ENCODE assay signal across 1 cellular context in genomic region chr16:64892843-64893242, GRCh38.
TF ChIP-seq lines count a peak whose summit lies in the region.

No MANE protein-coding gene starts in this region.

TF ChIP-seq in A549, 52 proteins besides CTCF, POLR2A, EP300 and RAD21 (continued from another document):
- TF ChIP-seq NFE2L2 (conservative IDR thresholded peaks at IDR 0.05; ENCODE audit: low read length) (no peak), TFCP2L1 (CRISPR knock-in tag; IDR thresholded peaks at IDR 0.05) (no peak), E2F6 (IDR thresholded peaks at IDR 0.05; ENCODE audit: borderline replicate concordance, low read depth) (no peak), FOSB (CRISPR knock-in tag; IDR thresholded peaks at IDR 0.05) (no peak)
- TF ChIP-seq, protein P1, sequence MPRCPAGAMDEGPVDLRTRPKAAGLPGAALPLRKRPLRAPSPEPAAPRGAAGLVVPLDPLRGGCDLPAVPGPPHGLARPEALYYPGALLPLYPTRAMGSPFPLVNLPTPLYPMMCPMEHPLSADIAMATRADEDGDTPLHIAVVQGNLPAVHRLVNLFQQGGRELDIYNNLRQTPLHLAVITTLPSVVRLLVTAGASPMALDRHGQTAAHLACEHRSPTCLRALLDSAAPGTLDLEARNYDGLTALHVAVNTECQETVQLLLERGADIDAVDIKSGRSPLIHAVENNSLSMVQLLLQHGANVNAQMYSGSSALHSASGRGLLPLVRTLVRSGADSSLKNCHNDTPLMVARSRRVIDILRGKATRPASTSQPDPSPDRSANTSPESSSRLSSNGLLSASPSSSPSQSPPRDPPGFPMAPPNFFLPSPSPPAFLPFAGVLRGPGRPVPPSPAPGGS (IDR thresholded peaks at IDR 0.05): no peak
